Comparison of ENCODE assay signal across 11 cellular contexts in the genomic region with DNA sequence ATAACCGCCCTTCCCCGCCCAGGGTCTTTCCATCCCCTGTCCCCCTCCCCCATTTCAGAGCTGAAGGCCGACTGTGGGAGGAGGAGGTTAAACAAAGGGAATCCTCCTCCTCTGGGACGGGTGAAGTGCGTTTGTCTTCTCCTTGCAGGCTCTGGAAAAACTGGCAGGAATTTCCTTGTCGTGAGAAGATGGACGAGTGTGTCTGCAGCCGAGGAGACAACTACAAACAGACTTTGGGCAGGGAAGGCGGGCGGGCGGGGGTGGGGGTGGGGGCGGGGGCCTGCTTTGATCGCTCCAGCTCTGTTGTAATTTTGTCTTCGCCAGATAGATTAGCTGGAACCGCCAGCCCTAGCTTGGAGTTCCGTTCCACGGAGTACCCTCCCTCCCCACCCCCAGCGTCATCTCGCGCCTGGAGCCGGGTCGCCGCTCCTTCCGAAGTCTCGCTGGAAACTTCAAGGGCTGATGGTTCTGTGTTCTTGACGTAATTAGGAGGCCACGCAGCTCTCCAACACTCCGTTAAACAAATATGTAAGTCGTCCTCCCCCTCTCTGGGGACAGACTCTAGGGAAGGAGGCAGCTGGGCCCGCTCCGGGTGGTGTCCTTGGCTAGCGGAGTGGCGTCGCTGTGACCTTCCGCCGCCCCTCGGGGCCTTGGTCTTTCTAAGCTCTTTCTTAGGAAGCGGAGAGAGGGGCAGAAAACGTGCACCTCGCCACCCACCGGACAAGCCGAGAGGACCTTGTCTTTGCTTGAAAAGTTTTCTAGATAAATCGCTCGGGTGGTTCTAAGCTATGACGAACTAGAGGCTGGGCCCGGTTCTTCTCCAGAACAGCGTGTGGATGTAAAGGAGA. TPM values are rescaled to one million over a fixed set of nuclear protein-coding genes. Genes with fewer than 3 reads are reported as not detected.
DNase-seq lines count a peak whose midpoint lies in the region; TF ChIP-seq lines count a peak whose summit lies in the region.
"Had no signal": no experiment of that assay in that cellular context is flagged by ENCODE, and none has a peak within 500 bp of the region (broad histone marks: within the 10 kb centered on the region; RNA-seq: fewer than 3 reads in every experiment).

No MANE protein-coding gene starts in this region.

- H3K27ac Mint-ChIP-seq in endodermal cell: no peak overlapping the region
- H3K27ac Mint-ChIP-seq in neural progenitor cell: no peak overlapping the region

- H2AFZ ChIP-seq in GM23248: peak overlapping the region; percentile 73
- H2AFZ ChIP-seq in neural progenitor cell (replicated peaks): peak overlapping the region; percentile 58

- H3F3A ChIP-seq in GM23248 (ENCODE audit: insufficient read depth) (no peaks in the 10 kb centered on the region), neural progenitor cell (ENCODE audit: low read depth) (peaks cover 51% of the 10 kb centered on the region)

- H3K9me3 Mint-ChIP-seq in endodermal cell: no peaks in the 10 kb centered on the region
- H3K9me3 Mint-ChIP-seq in neural progenitor cell: no peaks in the 10 kb centered on the region

- H3K4me2 ChIP-seq in GM23248 (ENCODE audit: unreplicated experiment) (peak overlapping the region; percentile 58), neural progenitor cell (peak overlapping the region; percentile 70)

- H3K36me3 Mint-ChIP-seq in endodermal cell (ENCODE audit: low read depth) (no peaks in the 10 kb centered on the region), neural progenitor cell (peaks cover 2% of the 10 kb centered on the region)

- TF ChIP-seq POLR2A in esophagus squamous epithelium (IDR thresholded peaks at IDR 0.05): no peak

- H3K4me1 Mint-ChIP-seq in endodermal cell (peaks cover 51% of the 10 kb centered on the region), neural progenitor cell (peaks cover 54% of the 10 kb centered on the region)

- H3K27me3 Mint-ChIP-seq in endodermal cell (ENCODE audit: insufficient read depth) (peaks cover 95% of the 10 kb centered on the region), neural progenitor cell (ENCODE audit: insufficient read depth, low read depth) (peaks cover 91% of the 10 kb centered on the region)

- no peaks in the 10 kb centered on the region for H3K79me2 ChIP-seq in GM23248 (ENCODE audit: insufficient read depth)
- no peaks in the 10 kb centered on the region for H3K79me2 ChIP-seq in neural progenitor cell (ENCODE audit: low read depth)

- intact Hi-C loops in esophagus squamous epithelium (cut with DNase I): no loop called here

- in situ Hi-C loops in GM23248 (cut with MboI): loop anchor here (25.0 kb wide), 1 partner anchor 916 kb away; no protein-coding TSS in a partner anchor

- H4K20me1 ChIP-seq in GM23248 (ENCODE audit: insufficient read depth) (no peaks in the 10 kb centered on the region), neural progenitor cell (ENCODE audit: low read depth) (peaks cover 69% of the 10 kb centered on the region)

- H3K4me3 ChIP-seq in GM23248 (peak overlapping the region; percentile 56), endodermal cell (ENCODE audit: low read length) (peak overlapping the region; percentile 47), neural progenitor cell (peak overlapping the region; percentile 35), esophagus squamous epithelium (peak overlapping the region in 2 of 4 donors; percentile 7 to 30)

- H3K36me3 ChIP-seq in GM23248 (ENCODE audit: low read depth): no peaks in the 10 kb centered on the region
- H3K36me3 ChIP-seq in endodermal cell (ENCODE audit: control insufficient read depth, insufficient read depth, low read length): no peaks in the 10 kb centered on the region
- H3K36me3 ChIP-seq in neural progenitor cell: no peaks in the 10 kb centered on the region
- H3K36me3 ChIP-seq in esophagus squamous epithelium: no peaks in the 10 kb centered on the region

- H3K9ac ChIP-seq in GM23248 (peak overlapping the region; percentile 42; the same call in 1 of the 2 replicates), endodermal cell (ENCODE audit: extremely low read depth, low read length, poor library complexity, severe bottlenecking) (no peak overlapping the region), neural progenitor cell (no peak overlapping the region)

- 0 out of 2 replicates have a peak, but pooled peaks cover 7% of the 10 kb centered on the region for H3K4me1 ChIP-seq in GM23248 (ENCODE audit: insufficient read depth)
- peaks cover 7% of the 10 kb centered on the region for H3K4me1 ChIP-seq in endodermal cell (ENCODE audit: control insufficient read depth, insufficient read depth, low read length)
- H3K4me1 ChIP-seq in neural progenitor cell: peaks cover 40% of the 10 kb centered on the region
- H3K4me1 ChIP-seq in esophagus squamous epithelium: peaks cover 27 to 51% (median 34%) of the 10 kb centered on the region in 3 donors

- H3K9me3 ChIP-seq in GM23248 (ENCODE audit: low read depth) (no peaks in the 10 kb centered on the region), endodermal cell (ENCODE audit: control insufficient read depth, low read length) (no peaks in the 10 kb centered on the region), neural progenitor cell (ENCODE audit: low read depth) (no peaks in the 10 kb centered on the region), esophagus squamous epithelium (no peaks in the 10 kb centered on the region)

- H3K27me3 ChIP-seq in GM23248 (replicated peaks; ENCODE audit: insufficient read depth) (peaks cover 40% of the 10 kb centered on the region), endodermal cell (ENCODE audit: control insufficient read depth, insufficient read depth, low read length, poor library complexity, severe bottlenecking) (peaks cover 82% of the 10 kb centered on the region), neural progenitor cell (peaks cover 100% of the 10 kb centered on the region), esophagus squamous epithelium (peaks cover 25 to 98% (median 64%) of the 10 kb centered on the region in 4 donors)

- TF ChIP-seq CTCF in endodermal cell (conservative IDR thresholded peaks at IDR 0.05) (peak; percentile 17), neural progenitor cell (IDR thresholded peaks at IDR 0.05) (no peak), esophagus squamous epithelium (IDR thresholded peaks at IDR 0.05) (no peak)

- H3K9me2 ChIP-seq in GM23248 (ENCODE audit: insufficient read depth): no peaks in the 10 kb centered on the region

- DNase-seq in NCI-H2227 treated with DMSO at 0.1 percent for 48 hours (lab: John Stamatoyannopoulos, UW): peak; percentile 19
- no peak for DNase-seq in NCI-H2227 (lab: John Stamatoyannopoulos, UW; ENCODE audit: unreplicated experiment)
- DNase-seq in GM23248: peak; percentile 55
- peak; percentile 71 for DNase-seq in endodermal cell
- DNase-seq in neural progenitor cell (ENCODE audit: low spot score): peak; percentile 57
- no peak for DNase-seq in SKM-1 (lab: John Stamatoyannopoulos, UW; ENCODE audit: unreplicated experiment)
- no peak for DNase-seq in DMS 273 treated with DMSO at 0.1 percent for 48 hours (lab: John Stamatoyannopoulos, UW)
- DNase-seq in esophagus squamous epithelium (lab: John Stamatoyannopoulos, UW): no peak
- DNase-seq: NCI-H1436, OCI-M1, T1000 had no signal

- H3K27ac ChIP-seq in GM23248: no peak overlapping the region
- H3K27ac ChIP-seq in endodermal cell (ENCODE audit: low read depth, low read length): no peak overlapping the region
- H3K27ac ChIP-seq in neural progenitor cell: no peak overlapping the region
- no peak overlapping the region for H3K27ac ChIP-seq in esophagus squamous epithelium

- H3K4me3 Mint-ChIP-seq in endodermal cell (peak overlapping the region; percentile 68), neural progenitor cell (peak overlapping the region; percentile 85)

- WGBS in GM23248 (ENCODE audit: low coverage in 1 of 2, low lambda C conversion rate in 2 of 2, missing lambda C conversion rate in 2 of 2), 2 experiments: 15 to 16% methylated on average over 30 to 47 of the region's 47 CpGs
- 3 to 4% methylated on average over 15 to 44 of the region's 47 CpGs for WGBS in endodermal cell (ENCODE audit: insufficient coverage in 1 of 2, insufficient read length in 1 of 2), 2 experiments
- 15 to 20% methylated on average over 12 to 23 of the region's 47 CpGs for WGBS in esophagus squamous epithelium, 2 donors

RNA-seq across cellular contexts. Expression of gene SP9, which starts 6.2 kb away (rescaled TPM):
- total RNA-seq in GM23248 (2014; rRNA removed; shearing (Covaris generic)): not detected in 2 replicates
- polyA plus RNA-seq in GM23248 (2016; fragmentation: Nextera tagmentation; extraction: Ambion mirVana): not detected in 2 replicates
- total RNA-seq in endodermal cell (not detected), neural progenitor cell (ENCODE audit: low replicate concordance) (not detected in 2 replicates), esophagus squamous epithelium (not detected)
- polyA plus RNA-seq in endodermal cell (2013, experiment 1 of 2): 2.8 TPM
- 1.6 TPM for polyA plus RNA-seq in endodermal cell (2013, experiment 2 of 2)

Comparison
In these comparisons a context has a peak if more than half of its experiments do, and no peak if none do; other contexts are left out.
1. DNase-seq: peak in NCI-H2227 treated with DMSO at 0.1 percent for 48 hours (single experiment), GM23248 (single experiment), endodermal cell (single experiment) and neural progenitor cell (single experiment); none in NCI-H2227 (single experiment), SKM-1 (single experiment), DMS 273 treated with DMSO at 0.1 percent for 48 hours (single experiment) and esophagus squamous epithelium (single experiment).